In the genomic region with DNA sequence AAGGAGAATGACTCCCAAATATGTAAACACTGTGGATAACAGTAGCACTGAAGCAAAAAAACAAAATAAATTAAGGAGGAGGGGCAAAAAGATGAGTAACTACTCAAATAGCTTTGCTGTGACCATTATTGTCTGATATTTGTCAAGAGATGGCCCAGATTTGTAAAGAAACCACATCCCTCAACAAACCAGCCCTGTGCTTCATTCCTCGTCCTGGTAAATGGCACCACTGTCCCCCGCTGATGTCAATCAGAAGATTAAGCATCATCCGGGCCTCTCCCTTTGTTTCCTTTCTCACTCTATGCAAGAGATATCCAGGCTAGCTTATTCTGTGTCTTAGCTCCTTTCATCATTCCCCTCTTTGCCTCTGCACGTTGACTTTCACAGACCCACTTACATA, we compare ENCODE assay signal across 8 cellular contexts.
DNase-seq lines count a peak whose midpoint lies in the region; ATAC-seq and TF ChIP-seq lines count a peak whose summit lies in the region.

No MANE protein-coding gene starts in this region.

- H3K36me3 ChIP-seq in lung (ENCODE audit: control insufficient read depth in 2 of 2, insufficient read depth in 2 of 2, low read length in 2 of 2), result peaks cover 2 to 12% of the 10 kb centered on the region in 2 donors
- peaks cover 4 to 17% of the 10 kb centered on the region in 2 donors for H3K36me3 ChIP-seq in thyroid gland

- H3K27me3 ChIP-seq in lung (ENCODE audit: control insufficient read depth, insufficient read depth) (no peaks in the 10 kb centered on the region), thyroid gland (no peaks in the 10 kb centered on the region)

- H3K27ac ChIP-seq in lung (ENCODE audit: low read depth in 1 of 2, low read length in 1 of 2) (peak overlapping the region; percentile 26 to 60), thyroid gland (peak overlapping the region; percentile 66 to 96 (median 94))

- peak overlapping the region; percentile 82 for H3K27ac Mint-ChIP-seq in chondrocyte (ENCODE audit: unreplicated experiment)

- no peak for TF ChIP-seq CTCF in chondrocyte (IDR thresholded peaks at IDR 0.05)
- TF ChIP-seq CTCF in lung (IDR thresholded peaks at IDR 0.05; ENCODE audit: control extremely low read depth, extremely low read depth), result no peak
- TF ChIP-seq CTCF in thyroid gland (IDR thresholded peaks at IDR 0.05), result no peak

- H3K4me1 ChIP-seq in lung (ENCODE audit: control insufficient read depth in 2 of 2, insufficient read depth in 2 of 2, low read length in 2 of 2) (peaks cover 0 to 10% of the 10 kb centered on the region in 2 donors), thyroid gland (peaks cover 19 to 22% of the 10 kb centered on the region in 2 donors)

- H3K9me3 Mint-ChIP-seq in chondrocyte (ENCODE audit: low read depth), result no peaks in the 10 kb centered on the region

- H3K4me3 Mint-ChIP-seq in chondrocyte (ENCODE audit: unreplicated experiment), result peak overlapping the region; percentile 93

- DNase-seq in HS-5 (ENCODE audit: low read depth), result peak; percentile 44
- DNase-seq in chondrocyte (ENCODE audit: low spot score), result no peak
- DNase-seq in lung (ENCODE audit: low spot score), result no peak
- no peak for DNase-seq in thyroid gland
- DNase-seq in DMS114 treated with DMSO at 0.1 percent for 48 hours (lab: John Stamatoyannopoulos, UW; ENCODE audit: unreplicated experiment), result no peak
- no peak for DNase-seq in stimulated activated naive CD8-positive, alpha-beta T cell treated with anti-CD3 and anti-CD28 coated beads, Interleukin-15, Interleukin-2, amounts not matched to agents 100 U/mL and 50 U/mL, for 24 hours
- DNase-seq in stimulated activated CD4-positive, alpha-beta T cell treated with anti-CD3 and anti-CD28 coated beads, Interleukin-4, amount 100 ng/mL, for 1 hour, result no peak
- no peak for DNase-seq in T-helper 1 cell

- 65 to 73% methylated on average over 4 of the region's 4 CpGs for WGBS in lung, 2 donors
- WGBS in thyroid gland, 2 donors, result 80 to 81% methylated on average over 4 of the region's 4 CpGs

- TF ChIP-seq POLR2A in thyroid gland (IDR thresholded peaks at IDR 0.05), result no peak

- no peak for ATAC-seq in lung (ENCODE audit: insufficient read depth, low FRiP score)
- ATAC-seq in stimulated activated naive CD8-positive, alpha-beta T cell treated with anti-CD3 and anti-CD28 coated beads, Interleukin-15, Interleukin-2, amounts not matched to agents 100 U/mL and 50 U/mL, for 24 hours, result no peak

- no peak overlapping the region for H3K4me3 ChIP-seq in lung
- no peak overlapping the region for H3K4me3 ChIP-seq in thyroid gland (replicated peaks in 1 of 3)

- no peaks in the 10 kb centered on the region for H3K27me3 Mint-ChIP-seq in chondrocyte (ENCODE audit: low read depth)

- peaks cover 32% of the 10 kb centered on the region for H3K4me1 Mint-ChIP-seq in chondrocyte (ENCODE audit: low read depth)

- H3K9me3 ChIP-seq in lung (ENCODE audit: control insufficient read depth in 2 of 2, insufficient read depth in 1 of 2, low read length in 1 of 2) (no peaks in the 10 kb centered on the region), thyroid gland (no peaks in the 10 kb centered on the region)

- peaks cover 16% of the 10 kb centered on the region for H3K36me3 Mint-ChIP-seq in chondrocyte (ENCODE audit: low read depth)

- intact Hi-C loops in thyroid gland (cut with DNase I), result no loop called here
